23 cellular contexts compared by ENCODE assay signal in genomic region chr21:37917612-37918011, GRCh38. TPM values are rescaled to one million over a fixed set of nuclear protein-coding genes. Genes with fewer than 3 reads are reported as not detected.
A peak's percentile ranks its signal among the peaks of the same experiment; 100 is the strongest.
DNase-seq lines count a peak whose midpoint lies in the region; ATAC-seq and TF ChIP-seq lines count a peak whose summit lies in the region.
"Had no signal": no experiment of that assay in that cellular context is flagged by ENCODE, and none has a peak within 500 bp of the region (broad histone marks: within the 10 kb centered on the region; RNA-seq: fewer than 3 reads in every experiment).

No MANE protein-coding gene starts in this region.

- no peaks in the 10 kb centered on the region for H3K9me3 ChIP-seq in breast epithelium
- H3K9me3 ChIP-seq: transverse colon had no signal

- DNase-seq in MCF 10A (ENCODE audit: unreplicated experiment) (peak; percentile 14), breast epithelium (ENCODE audit: low spot score in 2 of 2) (no peak), foreskin fibroblast (peak; percentile 41 to 52)
- DNase-seq in effector CD4-positive, alpha-beta T cell: no peak
- DNase-seq: 8988T; activated CD8-positive, alpha-beta memory T cell treated with anti-CD3 and anti-CD28 coated beads, Interleukin-2, amount 10 ng/mL, durations not matched to agents 7 days and 5 days; activated effector memory CD4-positive, alpha-beta T cell treated with Interleukin-2 at 50 U/mL for 16 hours; CD8-positive, alpha-beta T cell; DMS79 treated with DMSO at 0.1 percent for 48 hours; hypothalamus; MM.1S; NCI-H1694 treated with DMSO at 0.1 percent for 48 hours; retina; stimulated activated naive CD4-positive, alpha-beta T cell treated with Interleukin-2 at 50 U/mL for 16 hours; transverse colon had no signal

- TF ChIP-seq POLR2A in breast epithelium (IDR thresholded peaks at IDR 0.05): no peak

- no peak for ATAC-seq in HG02588 (IDR thresholded peaks at IDR 0.05; ENCODE audit: unreplicated experiment)
- no peak for ATAC-seq in GM21360 (IDR thresholded peaks at IDR 0.05; ENCODE audit: unreplicated experiment)
- no peak for ATAC-seq in GM21737 (IDR thresholded peaks at IDR 0.05; ENCODE audit: unreplicated experiment)
- ATAC-seq: activated CD8-positive, alpha-beta memory T cell treated with anti-CD3 and anti-CD28 coated beads, Interleukin-2, amount 10 ng/mL, durations not matched to agents 7 days and 5 days; CD8-positive, alpha-beta T cell had no signal

- peaks cover 11% of the 10 kb centered on the region for H3K4me1 Mint-ChIP-seq in MCF 10A (ENCODE audit: insufficient read depth, unreplicated experiment)
- H3K4me1 Mint-ChIP-seq in brain: peaks cover 35% of the 10 kb centered on the region
- H3K4me1 Mint-ChIP-seq: activated CD8-positive, alpha-beta memory T cell treated with anti-CD3 and anti-CD28 coated beads, Interleukin-2, amount 10 ng/mL, durations not matched to agents 7 days and 5 days had no signal

- intact Hi-C loops in MCF 10A (cut with micrococcal nuclease) (loop anchor here (2.0 kb wide), 2 partner anchors 209 to 439 kb away; no protein-coding TSS in a partner anchor), breast epithelium (cut with DNase I; ENCODE audit: low total_unique reads) (no loop called here)

- CTCF ChIA-PET in MCF 10A (lab: Yijun Ruan, JAX): no interaction called here

- TF ChIP-seq CTCF in MCF 10A (IDR thresholded peaks at IDR 0.05; ENCODE audit: unreplicated experiment) (no peak), breast epithelium (IDR thresholded peaks at IDR 0.05) (no peak), brain (conservative IDR thresholded peaks at IDR 0.05) (no peak), foreskin fibroblast (IDR thresholded peaks at IDR 0.05; ENCODE audit: low read depth, low read length) (no peak)

- H3K4me3 Mint-ChIP-seq in MCF 10A (ENCODE audit: unreplicated experiment) (no peak overlapping the region), brain (peak overlapping the region in 4 of 5 experiments; percentile 53 to 92 (median 66))
- H3K4me3 Mint-ChIP-seq: activated CD8-positive, alpha-beta memory T cell treated with anti-CD3 and anti-CD28 coated beads, Interleukin-2, amount 10 ng/mL, durations not matched to agents 7 days and 5 days; CD8-positive, alpha-beta T cell; dendritic cell treated with granulocyte-macrophage colony-stimulating factor and Interleukin-4, amounts not matched to agents 40 ng/mL and 50 ng/mL, for 4 days had no signal

- no TSS peak for BruUV-seq in MCF 10A (replicated peaks; lab: Mats Ljungman, UMichigan)

- H3K27me3 Mint-ChIP-seq in MCF 10A (ENCODE audit: insufficient read depth, unreplicated experiment) (peaks cover 31% of the 10 kb centered on the region), brain (peaks cover 50% of the 10 kb centered on the region)

- no peaks in the 10 kb centered on the region for H3K9me3 Mint-ChIP-seq in MCF 10A (ENCODE audit: unreplicated experiment)
- H3K9me3 Mint-ChIP-seq in brain: peaks cover 0 to 6% (median 0%) of the 10 kb centered on the region in 5 experiments
- H3K9me3 Mint-ChIP-seq: CD8-positive, alpha-beta T cell; dendritic cell treated with granulocyte-macrophage colony-stimulating factor and Interleukin-4, amounts not matched to agents 40 ng/mL and 50 ng/mL, for 4 days; neural progenitor cell had no signal

- H3K4me1 ChIP-seq in breast epithelium: peaks cover 0 to 11% of the 10 kb centered on the region in 2 donors
- H3K4me1 ChIP-seq: neural progenitor cell had no signal

- no peaks in the 10 kb centered on the region for H3K36me3 ChIP-seq in breast epithelium
- H3K36me3 ChIP-seq: neural progenitor cell, transverse colon had no signal

- H3K27ac ChIP-seq in breast epithelium: no peak overlapping the region
- H3K27ac ChIP-seq: neural progenitor cell, transverse colon had no signal

- no peaks in the 10 kb centered on the region for H3K36me3 Mint-ChIP-seq in MCF 10A (ENCODE audit: insufficient read depth, unreplicated experiment)
- no peaks in the 10 kb centered on the region for H3K36me3 Mint-ChIP-seq in brain
- H3K36me3 Mint-ChIP-seq: CD8-positive, alpha-beta T cell; neural progenitor cell had no signal

- H3K27ac Mint-ChIP-seq in MCF 10A (ENCODE audit: low read depth, unreplicated experiment): no peak overlapping the region
- no peak overlapping the region for H3K27ac Mint-ChIP-seq in brain
- H3K27ac Mint-ChIP-seq: activated CD8-positive, alpha-beta memory T cell treated with anti-CD3 and anti-CD28 coated beads, Interleukin-2, amount 10 ng/mL, durations not matched to agents 7 days and 5 days; CD8-positive, alpha-beta T cell; dendritic cell treated with granulocyte-macrophage colony-stimulating factor and Interleukin-4, amounts not matched to agents 40 ng/mL and 50 ng/mL, for 4 days; neural progenitor cell had no signal

- POLR2A ChIA-PET in MCF 10A (lab: Yijun Ruan, JAX): no interaction called here

- H3K4me3 ChIP-seq in breast epithelium (no peak overlapping the region), foreskin fibroblast (ENCODE audit: low read depth in 1 of 2, low read length in 2 of 2) (no peak overlapping the region)
- H3K4me3 ChIP-seq: transverse colon had no signal

- peaks cover 0 to 86% of the 10 kb centered on the region in 2 donors for H3K27me3 ChIP-seq in breast epithelium

RNA-seq across cellular contexts. Expression of gene KCNJ6, which starts 1.4 kb away (rescaled TPM):
- total RNA-seq in MCF 10A (2022) (0.20 and 0.28 TPM in 2 replicates), breast epithelium (not detected)
- 1.6 TPM for polyA plus RNA-seq in brain (ENCODE audit: insufficient read depth, low read depth, low replicate concordance)
- total RNA-seq: activated CD8-positive, alpha-beta memory T cell treated with anti-CD3 and anti-CD28 coated beads, Interleukin-2, amount 10 ng/mL, durations not matched to agents 7 days and 5 days; CD8-positive, alpha-beta T cell; mesenteric fat pad; SK-MEL-5 had no signal

Comparison
In these comparisons a context has a peak if more than half of its experiments do, and no peak if none do; other contexts are left out.
1. DNase-seq: peak in MCF 10A (single experiment) and foreskin fibroblast (2 of 2); none in breast epithelium (0 of 2) and effector CD4-positive, alpha-beta T cell (single experiment).